9 cellular contexts compared by ENCODE assay signal in genomic region chr19:45094158-45094557, GRCh38. TPM values are rescaled to one million over a fixed set of nuclear protein-coding genes. Genes with fewer than 3 reads are reported as not detected.
DNase-seq lines count a peak whose midpoint lies in the region; ATAC-seq and TF ChIP-seq lines count a peak whose summit lies in the region.
"Had no signal": no experiment of that assay in that cellular context is flagged by ENCODE, and none has a peak within 500 bp of the region (broad histone marks: within the 10 kb centered on the region; RNA-seq: fewer than 3 reads in every experiment).

No MANE protein-coding gene starts in this region.

- H3K79me1 ChIP-seq in trophoblast cell (ENCODE audit: low read length): peaks cover 10% of the 10 kb centered on the region

- no peaks in the 10 kb centered on the region for H3K9me2 ChIP-seq in PC-9 (ENCODE audit: insufficient read depth)

- no peak overlapping the region for H3K14ac ChIP-seq in trophoblast cell (ENCODE audit: low read length)

- peak overlapping the region; percentile 100 for H3K4ac ChIP-seq in trophoblast cell (ENCODE audit: low read depth, low read length)

- H3K36me3 ChIP-seq in ES-I3 (ENCODE audit: insufficient read depth, low read length) (no peaks in the 10 kb centered on the region), PC-9 (ENCODE audit: low read depth) (0 out of 2 replicates have a peak, but pooled peaks cover 4% of the 10 kb centered on the region), trophoblast cell (ENCODE audit: control insufficient read depth in 1 of 2, insufficient read depth in 2 of 2, low read length in 2 of 2) (peaks cover 13 to 15% of the 10 kb centered on the region in 2 experiments)

- BruUV-seq in PC-9 (replicated peaks; lab: Mats Ljungman, UMichigan): no TSS peak

- H3K27me3 ChIP-seq in PC-9 (ENCODE audit: insufficient read depth, low read depth): no peaks in the 10 kb centered on the region
- no peaks in the 10 kb centered on the region for H3K27me3 ChIP-seq in trophoblast cell (ENCODE audit: insufficient read depth, low read length)

- H4K8ac ChIP-seq in trophoblast cell (ENCODE audit: low read depth, low read length): no peak overlapping the region

- no peak overlapping the region for H4K91ac ChIP-seq in trophoblast cell (ENCODE audit: low read depth, low read length)

- H3K18ac ChIP-seq in trophoblast cell (ENCODE audit: low read length): no peak overlapping the region

- no peak overlapping the region for H3K27ac ChIP-seq in PC-9
- H3K27ac ChIP-seq in trophoblast cell (ENCODE audit: low read depth, low read length): no peak overlapping the region

- CTCF ChIA-PET in PC-9 (lab: Charles Lee): no interaction called here

- no peak overlapping the region for H2BK5ac ChIP-seq in trophoblast cell (ENCODE audit: low read depth, low read length, poor library complexity)

- no peak overlapping the region for H4K12ac ChIP-seq in trophoblast cell (ENCODE audit: low read depth, low read length)

- H3K9ac ChIP-seq in ES-I3 (ENCODE audit: low read depth, low read length) (peak overlapping the region; percentile 75), trophoblast cell (ENCODE audit: low read length) (no peak overlapping the region)

- POLR2A ChIA-PET in PC-9 (lab: Charles Lee; ENCODE audit: unreplicated experiment): interaction anchor here (0.7 kb wide), 1 partner anchor 69 kb away, joined by 13 read pairs; no protein-coding TSS in a partner anchor

- intact Hi-C loops in PC-9 (cut with micrococcal nuclease; ENCODE audit: unreplicated experiment): loop anchor here (5.0 to 10.0 kb wide), 3 partner anchors 58 to 311 kb away; partner anchors contain the start of genes EXOC3L2, POLR1G and PPP1R13L

- DNase-seq in PC-9: no peak
- no peak for DNase-seq in epithelial cell of proximal tubule (ENCODE audit: low read depth)
- DNase-seq in trophoblast cell: no peak
- DNase-seq in EL: no peak
- DNase-seq in SHP77 (lab: John Stamatoyannopoulos, UW): no peak
- DNase-seq in middle frontal gyrus (ENCODE audit: extremely low spot score, low spot score): no peak
- DNase-seq: NCI-H524 treated with DMSO at 0.1 percent for 48 hours had no signal

- H3K4me2 ChIP-seq in PC-9 (peak overlapping the region; percentile 88), trophoblast cell (ENCODE audit: low read length) (peak overlapping the region; percentile 99)

- no peak overlapping the region for H2BK120ac ChIP-seq in trophoblast cell (ENCODE audit: insufficient read depth, low read length, poor library complexity)

- no CpG with 5 or more reads among the region's 10 CpGs for WGBS in trophoblast cell (ENCODE audit: extremely low coverage, insufficient coverage, insufficient read length)

- no peak overlapping the region for H2BK12ac ChIP-seq in trophoblast cell (ENCODE audit: low read length)

- TF ChIP-seq CTCF in PC-9 (conservative IDR thresholded peaks at IDR 0.05): no peak
- TF ChIP-seq CTCF in epithelial cell of proximal tubule (conservative IDR thresholded peaks at IDR 0.05; ENCODE audit: low read depth, low read length): no peak

- peaks cover 19% of the 10 kb centered on the region for H3F3A ChIP-seq in PC-9 (ENCODE audit: insufficient read depth, low read depth)

- peaks cover 45% of the 10 kb centered on the region for H4K20me1 ChIP-seq in PC-9 (ENCODE audit: insufficient read depth)

- H3K4me1 ChIP-seq in ES-I3 (ENCODE audit: insufficient read depth, low read length) (peaks cover 21% of the 10 kb centered on the region), PC-9 (replicated peaks; ENCODE audit: insufficient read depth) (peaks cover 25% of the 10 kb centered on the region), trophoblast cell (ENCODE audit: control insufficient read depth in 1 of 2, insufficient read depth in 2 of 2, low read length in 2 of 2) (peaks cover 29 to 33% of the 10 kb centered on the region in 2 experiments)

- no peak for ATAC-seq in HG02840 (IDR thresholded peaks at IDR 0.05; ENCODE audit: low FRiP score, unreplicated experiment)

- H2AFZ ChIP-seq in PC-9: no peak overlapping the region
- no peak overlapping the region for H2AFZ ChIP-seq in trophoblast cell (ENCODE audit: insufficient read depth, low read length, poor library complexity)

- peaks cover 60% of the 10 kb centered on the region for H3K79me2 ChIP-seq in PC-9 (ENCODE audit: low read depth)
- H3K79me2 ChIP-seq in trophoblast cell (ENCODE audit: control insufficient read depth, insufficient read depth, low read length, poor library complexity): peaks cover 35% of the 10 kb centered on the region

- no peaks in the 10 kb centered on the region for H3K9me3 ChIP-seq in ES-I3 (ENCODE audit: control insufficient read depth, insufficient read depth, low read length)
- H3K9me3 ChIP-seq in PC-9 (ENCODE audit: insufficient read depth, low read depth): no peaks in the 10 kb centered on the region
- no peaks in the 10 kb centered on the region for H3K9me3 ChIP-seq in trophoblast cell (ENCODE audit: insufficient read depth, low read depth, low read length)

- no peak overlapping the region for H3K23ac ChIP-seq in trophoblast cell (ENCODE audit: low read length)

- no peak overlapping the region for H2AK5ac ChIP-seq in trophoblast cell (ENCODE audit: low read length)

- peak overlapping the region; percentile 80 for H3K4me3 ChIP-seq in PC-9
- peak overlapping the region; percentile 87 for H3K4me3 ChIP-seq in epithelial cell of proximal tubule (ENCODE audit: low read depth, low read length)
- no peak overlapping the region for H3K4me3 ChIP-seq in trophoblast cell (ENCODE audit: low read depth, low read length)

RNA-seq across cellular contexts. Expression of gene PPP1R37, which starts 1.2 kb away (rescaled TPM):
- total RNA-seq in PC-9 (2021) (41.1 and 49.5 TPM in 2 replicates), epithelial cell of proximal tubule (42.5 and 64.0 TPM in 2 replicates)
- 12.8 and 12.9 TPM in 2 replicates for polyA plus RNA-seq in trophoblast cell (2013)

RNA-seq across cellular contexts. Expression of gene GEMIN7, which starts 15.1 kb away (rescaled TPM):
- 29.6 and 30.6 TPM in 2 replicates for total RNA-seq in PC-9 (2021)
- total RNA-seq in epithelial cell of proximal tubule: 38.2 and 58.2 TPM in 2 replicates
- 18.4 and 19.0 TPM in 2 replicates for polyA plus RNA-seq in trophoblast cell (2013)

RNA-seq across cellular contexts. Expression of gene ZNF296, which starts 17.9 kb away (rescaled TPM):
- 3.1 and 3.7 TPM in 2 replicates for total RNA-seq in PC-9 (2021)
- 1.7 and 3.0 TPM in 2 replicates for total RNA-seq in epithelial cell of proximal tubule
- polyA plus RNA-seq in trophoblast cell (2013): 0.62 and 0.67 TPM in 2 replicates

RNA-seq across cellular contexts. Expression of gene CLASRP, which starts 55.3 kb away (rescaled TPM):
- 74.1 and 76.8 TPM in 2 replicates for total RNA-seq in PC-9 (2021)
- 38.8 and 58.1 TPM in 2 replicates for total RNA-seq in epithelial cell of proximal tubule
- 30.4 TPM in 2 replicates for polyA plus RNA-seq in trophoblast cell (2013)
